ENCODE assay signal across 1 cellular context in genomic region chr6:39209908-39210307, GRCh38.
TF ChIP-seq lines count a peak whose summit lies in the region.

No MANE protein-coding gene starts in this region.

TF ChIP-seq in liver, 16 proteins besides CTCF, POLR2A, EP300 and RAD21 (continued from another document):
- no peak for TF ChIP-seq ZBTB33 (IDR thresholded peaks at IDR 0.05)
- no peak for TF ChIP-seq FOXA1 (IDR thresholded peaks at IDR 0.05)
- TF ChIP-seq RXRA (IDR thresholded peaks at IDR 0.05): no peak
- no peak for TF ChIP-seq JUND (IDR thresholded peaks at IDR 0.05)
- TF ChIP-seq TAF1 (conservative IDR thresholded peaks at IDR 0.05): no peak
- no peak for TF ChIP-seq NR2F2 (IDR thresholded peaks at IDR 0.05)
- TF ChIP-seq REST (IDR thresholded peaks at IDR 0.05): no peak
- TF ChIP-seq HNF4G (IDR thresholded peaks at IDR 0.05): no peak
- TF ChIP-seq, protein P1, sequence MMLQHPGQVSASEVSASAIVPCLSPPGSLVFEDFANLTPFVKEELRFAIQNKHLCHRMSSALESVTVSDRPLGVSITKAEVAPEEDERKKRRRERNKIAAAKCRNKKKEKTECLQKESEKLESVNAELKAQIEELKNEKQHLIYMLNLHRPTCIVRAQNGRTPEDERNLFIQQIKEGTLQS (IDR thresholded peaks at IDR 0.05): no peak
- no peak for TF ChIP-seq EGR1 (IDR thresholded peaks at IDR 0.05; ENCODE audit: low read depth in 2 of 2)
- no peak for TF ChIP-seq FOXA2 (IDR thresholded peaks at IDR 0.05)
- no peak for TF ChIP-seq HNF4A (conservative IDR thresholded peaks at IDR 0.05)
- no peak for TF ChIP-seq GABPA (IDR thresholded peaks at IDR 0.05 in 1 of 2, conservative IDR thresholded peaks at IDR 0.05 in 1 of 2)
- TF ChIP-seq MAX (IDR thresholded peaks at IDR 0.05): no peak
- TF ChIP-seq YY1 (IDR thresholded peaks at IDR 0.05): no peak
